ENCODE assay signal across 25 cellular contexts in the genomic region with DNA sequence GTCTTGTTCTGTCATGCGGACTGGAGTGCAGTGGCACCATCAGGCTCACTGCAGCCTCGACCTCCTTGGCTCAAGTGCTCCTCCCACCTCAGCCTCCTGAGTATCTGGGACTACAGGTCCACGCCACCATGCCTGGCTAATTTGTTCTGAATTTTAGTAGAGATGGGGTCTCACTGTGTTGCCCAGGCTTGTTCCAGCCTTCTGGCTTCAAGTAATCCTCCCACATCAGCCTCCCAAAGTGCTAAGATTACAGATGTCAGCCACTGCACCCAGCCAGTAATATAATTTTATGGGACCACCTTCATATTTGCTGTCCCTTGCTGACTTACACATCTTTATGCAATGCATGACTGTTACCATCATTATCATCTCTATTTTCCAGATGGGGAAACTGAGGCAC. TPM values are rescaled to one million over a fixed set of nuclear protein-coding genes. Genes with fewer than 3 reads are reported as not detected.
DNase-seq lines count a peak whose midpoint lies in the region; ATAC-seq, FAIRE-seq and TF ChIP-seq lines count a peak whose summit lies in the region.
"Had no signal": no experiment of that assay in that cellular context is flagged by ENCODE, and none has a peak within 500 bp of the region (broad histone marks: within the 10 kb centered on the region; RNA-seq: fewer than 3 reads in every experiment).

No MANE protein-coding gene starts in this region.

- H3K9me3 ChIP-seq in A549 = no peaks in the 10 kb centered on the region
- no peaks in the 10 kb centered on the region for H3K9me3 ChIP-seq in gastroesophageal sphincter
- H3K9me3 ChIP-seq in stomach = no peaks in the 10 kb centered on the region
- no peaks in the 10 kb centered on the region for H3K9me3 ChIP-seq in CD8-positive, alpha-beta T cell (ENCODE audit: low read length)
- H3K9me3 ChIP-seq in upper lobe of left lung = no peaks in the 10 kb centered on the region
- H3K9me3 ChIP-seq: BLaER1 treated with 17β-estradiol and CSF1 and Interleukin-3, amounts not matched to agents 10 nM and 100 nM; right lobe of liver had no signal

- H3K4me3 ChIP-seq in A549 (no peak overlapping the region), gastroesophageal sphincter (no peak overlapping the region), stomach (no peak overlapping the region), upper lobe of left lung (no peak overlapping the region)
- no peak overlapping the region for H3K4me3 ChIP-seq in CD8-positive, alpha-beta T cell (ENCODE audit: low read depth, low read length)
- H3K4me3 ChIP-seq: BLaER1 treated with 17β-estradiol and CSF1 and Interleukin-3, amounts not matched to agents 10 nM and 100 nM; hepatocyte; right lobe of liver had no signal

- no peak for TF ChIP-seq POLR2A in A549 (IDR thresholded peaks at IDR 0.05; ENCODE audit: low read length)
- TF ChIP-seq POLR2A in gastroesophageal sphincter (IDR thresholded peaks at IDR 0.05) = no peak
- TF ChIP-seq POLR2A in stomach (IDR thresholded peaks at IDR 0.05) = no peak
- TF ChIP-seq POLR2A in upper lobe of left lung (IDR thresholded peaks at IDR 0.05) = no peak

- POLR2A ChIA-PET in A549 (lab: Yijun Ruan, JAX) (no interaction called here), RWPE1 (lab: Yijun Ruan, JAX; ENCODE audit: low non-redundant PET) (no interaction called here)
- POLR2A ChIA-PET in CD8-positive, alpha-beta T cell (lab: Charles Lee) = no interaction called here

- no peak for TF ChIP-seq EP300 in A549 (IDR thresholded peaks at IDR 0.05)
- TF ChIP-seq EP300 in gastroesophageal sphincter (IDR thresholded peaks at IDR 0.05) = no peak
- no peak for TF ChIP-seq EP300 in stomach (IDR thresholded peaks at IDR 0.05)
- no peak for TF ChIP-seq EP300 in upper lobe of left lung (IDR thresholded peaks at IDR 0.05)

- intact Hi-C loops in stomach (cut with DNase I; ENCODE audit: low total_unique reads) = no loop called here
- intact Hi-C loops in CD8-positive, alpha-beta T cell (cut with DNase I, micrococcal nuclease) = no loop called here

- DNase-seq in A549 (ENCODE audit: low read depth in 1 of 2, low spot score in 1 of 2) = no peak
- no peak for DNase-seq in RWPE1 (ENCODE audit: low spot score)
- no peak for DNase-seq in stomach
- DNase-seq in activated effector memory CD4-positive, alpha-beta T cell treated with Interleukin-2 at 50 U/mL for 16 hours = no peak
- DNase-seq in CD8-positive, alpha-beta T cell = no peak
- no peak for DNase-seq in upper lobe of left lung
- DNase-seq: activated CD4-positive, alpha-beta T cell treated with anti-CD3 and anti-CD28 coated beads for 48 hours; anterior cingulate cortex; caudate nucleus; naive B cell; NCI-H1105; NCI-H2227 treated with DMSO at 0.1 percent for 48 hours; NCI-H82; right lobe of liver; stimulated activated naive CD8-positive, alpha-beta T cell treated with anti-CD3 and anti-CD28 coated beads, Interleukin-15, Interleukin-2, amounts not matched to agents 100 U/mL and 50 U/mL, for 24 hours had no signal

- TF ChIP-seq CTCF in A549 (IDR thresholded peaks at IDR 0.05) (no peak), RWPE1 (conservative IDR thresholded peaks at IDR 0.05; ENCODE audit: low read depth) (no peak), gastroesophageal sphincter (IDR thresholded peaks at IDR 0.05) (no peak), stomach (IDR thresholded peaks at IDR 0.05) (no peak), upper lobe of left lung (IDR thresholded peaks at IDR 0.05) (no peak)
- TF ChIP-seq CTCF in CD8-positive, alpha-beta T cell (IDR thresholded peaks at IDR 0.05) = no peak

- H3K27ac ChIP-seq in A549 = peak overlapping the region; percentile 71 to 96; a peak in 5 of 6 replicates
- H3K27ac ChIP-seq in RWPE1 = peak overlapping the region; percentile 100
- H3K27ac ChIP-seq in gastroesophageal sphincter = peak overlapping the region in 3 of 4 donors; percentile 82 to 100 (median 98)
- H3K27ac ChIP-seq in stomach = peak overlapping the region in 3 of 5 donors; percentile 45 to 99 (median 60)
- no peak overlapping the region for H3K27ac ChIP-seq in CD8-positive, alpha-beta T cell (ENCODE audit: low read depth, low read length)
- H3K27ac ChIP-seq in upper lobe of left lung = peak overlapping the region in 1 of 4 donors; percentile 97
- H3K27ac ChIP-seq: hepatocyte, parathyroid adenoma had no signal

- H3K27me3 ChIP-seq in gastroesophageal sphincter (no peaks in the 10 kb centered on the region), stomach (no peaks in the 10 kb centered on the region), upper lobe of left lung (no peaks in the 10 kb centered on the region)
- no peaks in the 10 kb centered on the region for H3K27me3 ChIP-seq in CD8-positive, alpha-beta T cell (ENCODE audit: insufficient read depth, low read length)
- H3K27me3 ChIP-seq: BLaER1 treated with 17β-estradiol and CSF1 and Interleukin-3, amounts not matched to agents 10 nM and 100 nM; hepatocyte; right lobe of liver had no signal

- ATAC-seq in A549 (no peak), gastroesophageal sphincter (no peak), HG03378 (IDR thresholded peaks at IDR 0.05; ENCODE audit: unreplicated experiment) (no peak), upper lobe of left lung (ENCODE audit: low FRiP score in 2 of 2) (no peak)
- ATAC-seq in CD8-positive, alpha-beta T cell = no peak
- ATAC-seq: SK-N-SH treated with all-trans-retinoic acid at 6 μM for 48 hours; stimulated activated naive CD8-positive, alpha-beta T cell treated with anti-CD3 and anti-CD28 coated beads, Interleukin-15, Interleukin-2, amounts not matched to agents 100 U/mL and 50 U/mL, for 24 hours had no signal

- 89% methylated on average over 3 of the region's 3 CpGs for WGBS in A549 (ENCODE audit: missing lambda C conversion rate)
- 94 to 100% methylated on average over 2 to 3 of the region's 3 CpGs for WGBS in gastroesophageal sphincter (ENCODE audit: low coverage in 1 of 2), 2 donors
- 91 to 98% (median 93%) methylated on average over 3 of the region's 3 CpGs for WGBS in stomach, 5 donors
- WGBS in upper lobe of left lung, 2 donors = 88 to 94% methylated on average over 3 of the region's 3 CpGs

- H3K27ac Mint-ChIP-seq in CD8-positive, alpha-beta T cell = no peak overlapping the region
- H3K27ac Mint-ChIP-seq: activated naive CD4-positive, alpha-beta T cell treated with anti-CD3 and anti-CD28 coated beads, Interleukin-2, amount 50 U/mL, for 24 hours; naive B cell had no signal

- FAIRE-seq in A549 (lab: Jason Lieb, UNC) = no peak
- FAIRE-seq: D721Med, GM12891, H54 had no signal

- H3K27me3 Mint-ChIP-seq in CD8-positive, alpha-beta T cell (ENCODE audit: low read depth) = no peaks in the 10 kb centered on the region
- H3K27me3 Mint-ChIP-seq: activated naive CD4-positive, alpha-beta T cell treated with anti-CD3 and anti-CD28 coated beads, Interleukin-2, amount 50 U/mL, for 24 hours had no signal

- H3K4me1 ChIP-seq in A549 (peaks cover 58% of the 10 kb centered on the region), gastroesophageal sphincter (peaks cover 3 to 56% (median 25%) of the 10 kb centered on the region in 3 donors), stomach (peaks cover 46 to 76% (median 62%) of the 10 kb centered on the region in 4 donors), upper lobe of left lung (peaks cover 26 to 54% (median 36%) of the 10 kb centered on the region in 4 donors)
- H3K4me1 ChIP-seq in CD8-positive, alpha-beta T cell (ENCODE audit: insufficient read depth, low read length) = peaks cover 11% of the 10 kb centered on the region

- no peak overlapping the region for H3K4me3 Mint-ChIP-seq in CD8-positive, alpha-beta T cell
- H3K4me3 Mint-ChIP-seq: activated naive CD4-positive, alpha-beta T cell treated with anti-CD3 and anti-CD28 coated beads, Interleukin-2, amount 50 U/mL, for 24 hours had no signal

- no peaks in the 10 kb centered on the region for H3K9me3 Mint-ChIP-seq in CD8-positive, alpha-beta T cell
- H3K9me3 Mint-ChIP-seq: activated naive CD4-positive, alpha-beta T cell treated with anti-CD3 and anti-CD28 coated beads, Interleukin-2, amount 50 U/mL, for 24 hours had no signal

- H3K4me1 Mint-ChIP-seq in CD8-positive, alpha-beta T cell (ENCODE audit: low read depth) = peaks cover 19% of the 10 kb centered on the region

- TF ChIP-seq RAD21 in A549 (conservative IDR thresholded peaks at IDR 0.05 in 1 of 2, IDR thresholded peaks at IDR 0.05 in 1 of 2) = no peak

- CTCF ChIA-PET in A549 (lab: Yijun Ruan, JAX) = interaction anchor here (27.1 to 32.9 kb wide), 2 partner anchors 8 to 12 kb away, joined by 764 read pairs; a partner anchor contains a TSS
- CTCF ChIA-PET in RWPE1 (lab: Yijun Ruan, JAX) = no interaction called here
- CTCF ChIA-PET in CD8-positive, alpha-beta T cell (lab: Charles Lee) = interaction anchor here (0.8 to 1.6 kb wide), 3 partner anchors 10 to 123 kb away, joined by 3 to 8 read pairs (median 3); no protein-coding TSS in a partner anchor

- no peak overlapping the region for H3K4me2 ChIP-seq in A549
- H3K4me2 ChIP-seq: hepatocyte had no signal

- H3K36me3 ChIP-seq in gastroesophageal sphincter (peaks cover 0 to 13% of the 10 kb centered on the region in 2 donors), stomach (peaks cover 0 to 11% (median 6%) of the 10 kb centered on the region in 4 donors), upper lobe of left lung (peaks cover 0 to 4% (median 0%) of the 10 kb centered on the region in 4 donors)
- H3K36me3 ChIP-seq in CD8-positive, alpha-beta T cell (ENCODE audit: insufficient read depth, low read length) = no peaks in the 10 kb centered on the region

- H3K36me3 Mint-ChIP-seq in CD8-positive, alpha-beta T cell = no peaks in the 10 kb centered on the region
- H3K36me3 Mint-ChIP-seq: activated naive CD4-positive, alpha-beta T cell treated with anti-CD3 and anti-CD28 coated beads, Interleukin-2, amount 50 U/mL, for 24 hours; naive B cell had no signal

RNA-seq across cellular contexts. Expression of a gene that starts 1.5 kb away (rescaled TPM):
- polyA plus RNA-seq in A549 (2011; rRNA removed) = 185 and 209 TPM in 2 replicates
- polyA plus RNA-seq in A549 (2012; cell fraction: cytosol; rRNA removed) = 1,409 and 1,648 TPM in 2 replicates
- 1,259 and 1,748 TPM in 2 replicates for polyA plus RNA-seq in A549 (2012; cell fraction: nucleus; rRNA removed)
- polyA plus RNA-seq in A549 (2017; fragmentation: RNase III; extraction: RNeasy Plus Mini Kit Qiagen cat#74134 plus additional on column Dnase treatment) = 547 to 666 TPM (median 620 TPM) in 3 replicates
- polyA minus RNA-seq in A549 (2011; rRNA and poly(A)+ RNA removed) = 41.9 and 74.6 TPM in 2 replicates
- total RNA-seq in gastroesophageal sphincter = 1,000 to 10,000 TPM in 2 of 4 donors, 100 to 1,000 TPM in 2; 880 to 2,548 (median 1,000) TPM
- total RNA-seq in stomach = 1,000 to 10,000 TPM in 1 of 5 donors, 100 to 1,000 TPM in 3, 10 to 100 TPM in 1; 21.8 to 2,022 (median 373) TPM
- 1,000 to 10,000 TPM in 1 of 3 donors, 100 to 1,000 TPM in 2; 320 to 2,297 (median 486) TPM for polyA plus RNA-seq in stomach
- total RNA-seq in CD8-positive, alpha-beta T cell = 10 to 100 TPM; 26.1 to 33.2 TPM
- total RNA-seq in upper lobe of left lung = 100 to 1,000 TPM; 164 to 703 (median 300) TPM

RNA-seq across cellular contexts. Expression of a gene that starts 57.8 kb away (rescaled TPM):
- polyA plus RNA-seq in A549 (2011; rRNA removed) = 140 and 141 TPM in 2 replicates
- polyA plus RNA-seq in A549 (2012; cell fraction: cytosol; rRNA removed) = 45.1 and 50.9 TPM in 2 replicates
- polyA plus RNA-seq in A549 (2012; cell fraction: nucleus; rRNA removed) = 40.3 and 49.7 TPM in 2 replicates
- 295 to 306 TPM (median 302 TPM) in 3 replicates for polyA plus RNA-seq in A549 (2017; fragmentation: RNase III; extraction: RNeasy Plus Mini Kit Qiagen cat#74134 plus additional on column Dnase treatment)
- polyA minus RNA-seq in A549 (2011; rRNA and poly(A)+ RNA removed) = 131 and 145 TPM in 2 replicates
- total RNA-seq in gastroesophageal sphincter = 10 to 100 TPM; 49.8 to 86.2 (median 70.3) TPM
- 10 to 100 TPM; 28.6 to 64.6 (median 56.2) TPM for total RNA-seq in stomach
- 10 to 100 TPM; 26.7 to 42.5 (median 41.2) TPM for polyA plus RNA-seq in stomach
- total RNA-seq in CD8-positive, alpha-beta T cell = 10 to 100 TPM; 17.7 to 19.3 TPM
- 100 to 1,000 TPM in 1 of 6 donors, 10 to 100 TPM in 5; 51.3 to 114 (median 73.4) TPM for total RNA-seq in upper lobe of left lung
